In genomic region chr19:49801966-49802661, GRCh38 we compare ENCODE assay signal across 7 cellular contexts. TPM values are rescaled to one million over a fixed set of nuclear protein-coding genes. Genes with fewer than 3 reads are reported as not detected.
DNase-seq lines count a peak whose midpoint lies in the region; ATAC-seq and TF ChIP-seq lines count a peak whose summit lies in the region.

No MANE protein-coding gene starts in this region.

- H3K9me3 Mint-ChIP-seq in activated T-cell treated with anti-CD3 and anti-CD28 coated beads, Interleukin-2, amount 50 U/mL, for 72 hours = no peaks in the 10 kb centered on the region

- H3K9ac ChIP-seq in adipocyte (ENCODE audit: low read length) = peak overlapping the region; percentile 75

- no peaks in the 10 kb centered on the region for H3K27me3 ChIP-seq in adipocyte (replicated peaks; ENCODE audit: control insufficient read depth, insufficient read depth, low read length)
- H3K27me3 ChIP-seq in left ventricle myocardium inferior (ENCODE audit: low read depth) = no peaks in the 10 kb centered on the region
- no peaks in the 10 kb centered on the region for H3K27me3 ChIP-seq in psoas muscle (ENCODE audit: insufficient read depth in 3 of 3, low read length in 2 of 3)

- H3K36me3 ChIP-seq in adipocyte (ENCODE audit: control insufficient read depth, insufficient read depth, low read length, severe bottlenecking) (peaks cover 76% of the 10 kb centered on the region), left ventricle myocardium inferior (peaks cover 90% of the 10 kb centered on the region), psoas muscle (ENCODE audit: insufficient read depth in 1 of 2, low read depth in 1 of 2) (peaks cover 0 to 85% of the 10 kb centered on the region in 2 donors)

- no peaks in the 10 kb centered on the region for H3K9me3 ChIP-seq in adipocyte (ENCODE audit: control insufficient read depth, low read length)
- H3K9me3 ChIP-seq in left ventricle myocardium inferior (replicated peaks) = no peaks in the 10 kb centered on the region
- no peaks in the 10 kb centered on the region for H3K9me3 ChIP-seq in psoas muscle

- H3K27ac Mint-ChIP-seq in activated T-cell treated with anti-CD3 and anti-CD28 coated beads, Interleukin-2, amount 50 U/mL, for 72 hours = no peak overlapping the region

- peak overlapping the region; percentile 72 for H3K27ac ChIP-seq in left ventricle myocardium inferior (replicated peaks)
- H3K27ac ChIP-seq in psoas muscle = peak overlapping the region; percentile 41

- H3K4me3 Mint-ChIP-seq in activated T-cell treated with anti-CD3 and anti-CD28 coated beads, Interleukin-2, amount 50 U/mL, for 72 hours = no peak overlapping the region

- intact Hi-C loops in left ventricle myocardium inferior (cut with micrococcal nuclease) = no loop called here
- intact Hi-C loops in psoas muscle (cut with DNase I) = loop anchor here (5.0 to 10.0 kb wide), 3 partner anchors 35 to 117 kb away; partner anchors contain the start of genes ADM5 (in 1 of the 2) and AP2A1 (in 1 of the 2)

- peak; percentile 76 to 89 (median 82) for ATAC-seq in psoas muscle
- ATAC-seq in activated T-cell treated with anti-CD3 and anti-CD28 coated beads, Interleukin-2, amount 50 U/mL, for 72 hours (replicated peaks in 1 of 2) = no peak

- H3K4me3 ChIP-seq in adipocyte (ENCODE audit: low read length) = peak overlapping the region; percentile 55
- H3K4me3 ChIP-seq in left ventricle myocardium inferior = peak overlapping the region; percentile 59
- peak overlapping the region; percentile 38 for H3K4me3 ChIP-seq in psoas muscle

- peaks cover 6% of the 10 kb centered on the region for H3K4me1 Mint-ChIP-seq in activated T-cell treated with anti-CD3 and anti-CD28 coated beads, Interleukin-2, amount 50 U/mL, for 72 hours (ENCODE audit: low read depth)

- TF ChIP-seq CTCF in left ventricle myocardium inferior (IDR thresholded peaks at IDR 0.05; ENCODE audit: borderline replicate concordance) = peak; percentile 57
- peak; percentile 19 for TF ChIP-seq CTCF in psoas muscle (IDR thresholded peaks at IDR 0.05)

- 27 to 42% (median 40%) methylated on average over 21 to 38 of the region's 38 CpGs for WGBS in psoas muscle, 3 donors

- peaks cover 14% of the 10 kb centered on the region for H3K4me1 ChIP-seq in adipocyte (ENCODE audit: control insufficient read depth, insufficient read depth, low read length)
- H3K4me1 ChIP-seq in left ventricle myocardium inferior = peaks cover 18% of the 10 kb centered on the region
- H3K4me1 ChIP-seq in psoas muscle = no peaks in the 10 kb centered on the region

- H3K27me3 Mint-ChIP-seq in activated T-cell treated with anti-CD3 and anti-CD28 coated beads, Interleukin-2, amount 50 U/mL, for 72 hours (ENCODE audit: low read depth) = no peaks in the 10 kb centered on the region

- DNase-seq in NCI-H1048 (lab: John Stamatoyannopoulos, UW) = peak; percentile 62
- peak; percentile 77 for DNase-seq in adipocyte (ENCODE audit: low read depth)
- DNase-seq in left ventricle myocardium inferior = peak; percentile 94
- peak; percentile 94 to 96 for DNase-seq in psoas muscle
- no peak for DNase-seq in activated T-cell treated with anti-CD3 and anti-CD28 coated beads, Interleukin-2, amount 50 U/mL, for 72 hours
- no peak for DNase-seq in NCI-H1930 (lab: John Stamatoyannopoulos, UW)
- DNase-seq in Kasumi-1 (lab: John Stamatoyannopoulos, UW) = no peak

- peaks cover 3 to 9% of the 10 kb centered on the region in 2 donors for H3K36me3 Mint-ChIP-seq in activated T-cell treated with anti-CD3 and anti-CD28 coated beads, Interleukin-2, amount 50 U/mL, for 72 hours (ENCODE audit: insufficient read depth in 2 of 2)

RNA-seq across cellular contexts. Expression of gene FUZ, which starts 11.0 kb away (rescaled TPM):
- total RNA-seq in left ventricle myocardium inferior = 18.3 TPM
- total RNA-seq in psoas muscle = 10 to 100 TPM; 20.9 to 33.7 (median 25.2) TPM
- 10 to 100 TPM; 15.9 to 38.8 (median 28.6) TPM for polyA plus RNA-seq in psoas muscle
- total RNA-seq in activated T-cell treated with anti-CD3 and anti-CD28 coated beads, Interleukin-2, amount 50 U/mL, for 72 hours = 10 to 100 TPM; 24.7 to 37.3 TPM

RNA-seq across cellular contexts. Expression of gene MED25, which starts 16.0 kb away (rescaled TPM):
- total RNA-seq in left ventricle myocardium inferior (65.8 TPM), psoas muscle (10 to 100 TPM; 43.0 to 97.8 (median 69.7) TPM)
- polyA plus RNA-seq in psoas muscle = 100 to 1,000 TPM in 1 of 3 donors, 10 to 100 TPM in 2; 24.5 to 125 (median 92.5) TPM
- total RNA-seq in activated T-cell treated with anti-CD3 and anti-CD28 coated beads, Interleukin-2, amount 50 U/mL, for 72 hours = 10 to 100 TPM; 47.0 to 50.2 TPM

RNA-seq across cellular contexts. Expression of gene AP2A1, which starts 35.3 kb away (rescaled TPM):
- total RNA-seq in left ventricle myocardium inferior (65.5 TPM), psoas muscle (100 to 1,000 TPM in 1 of 4 donors, 10 to 100 TPM in 3; 79.1 to 102 (median 84.3) TPM)
- polyA plus RNA-seq in psoas muscle = 10 to 100 TPM; 58.2 to 81.7 (median 69.6) TPM
- 10 to 100 TPM; 74.5 to 75.8 TPM for total RNA-seq in activated T-cell treated with anti-CD3 and anti-CD28 coated beads, Interleukin-2, amount 50 U/mL, for 72 hours

RNA-seq across cellular contexts. Expression of gene TSKS, which starts 39.0 kb away (rescaled TPM):
- total RNA-seq in left ventricle myocardium inferior = 0.38 TPM
- total RNA-seq in psoas muscle = under 1 TPM in 1 of 4 donors, not detected in 3; 0.24 TPM
- polyA plus RNA-seq in psoas muscle = under 1 TPM; 0.18 to 0.27 (median 0.18) TPM
- total RNA-seq in activated T-cell treated with anti-CD3 and anti-CD28 coated beads, Interleukin-2, amount 50 U/mL, for 72 hours = 1 to 10 TPM in 1 of 2 donors, under 1 TPM in 1; 0.19 to 2.4 TPM

RNA-seq across cellular contexts. Expression of gene PTOV1, which starts 48.8 kb away (rescaled TPM):
- total RNA-seq in left ventricle myocardium inferior = 104 TPM
- total RNA-seq in psoas muscle = 100 to 1,000 TPM in 3 of 4 donors, 10 to 100 TPM in 1; 93.2 to 189 (median 151) TPM
- 100 to 1,000 TPM in 2 of 3 donors, 10 to 100 TPM in 1; 72.1 to 122 (median 106) TPM for polyA plus RNA-seq in psoas muscle
- total RNA-seq in activated T-cell treated with anti-CD3 and anti-CD28 coated beads, Interleukin-2, amount 50 U/mL, for 72 hours = 10 to 100 TPM; 63.8 to 73.3 TPM

Comparison
In these comparisons a context has a peak if more than half of its experiments do, and no peak if none do; other contexts are left out.
1. DNase-seq: peak in NCI-H1048 (single experiment), adipocyte (single experiment), left ventricle myocardium inferior (single experiment) and psoas muscle (2 of 2); none in activated T-cell treated with anti-CD3 and anti-CD28 coated beads, Interleukin-2, amount 50 U/mL, for 72 hours (0 of 2), NCI-H1930 (0 of 2) and Kasumi-1 (0 of 2).
2. ATAC-seq: peak in psoas muscle (4 of 4); none in activated T-cell treated with anti-CD3 and anti-CD28 coated beads, Interleukin-2, amount 50 U/mL, for 72 hours (0 of 2).
3. Peak in every context shown above with its lines, with median percentiles within 50 percentile points of each other: H3K4me3 ChIP-seq.